ENCODE assay signal across 8 cellular contexts in genomic region chr16:28623172-28623711, GRCh38. TPM values are rescaled to one million over a fixed set of nuclear protein-coding genes. Genes with fewer than 3 reads are reported as not detected.
DNase-seq lines count a peak whose midpoint lies in the region; ATAC-seq and TF ChIP-seq lines count a peak whose summit lies in the region.

No MANE protein-coding gene starts in this region.

- peaks cover 0 to 6% (median 2%) of the 10 kb centered on the region in 3 donors for H3K4me1 ChIP-seq in skeletal muscle tissue (ENCODE audit: control insufficient read depth in 3 of 3, insufficient read depth in 3 of 3, low read length in 3 of 3)

- no peaks in the 10 kb centered on the region for H3K9me3 ChIP-seq in skeletal muscle tissue (ENCODE audit: control insufficient read depth in 3 of 3, low read length in 3 of 3)

- H3K36me3 ChIP-seq in skeletal muscle tissue (ENCODE audit: control insufficient read depth in 3 of 3, insufficient read depth in 3 of 3, low read length in 3 of 3), result no peaks in the 10 kb centered on the region

- H3K9ac ChIP-seq in skeletal muscle tissue (ENCODE audit: low read depth in 1 of 3, low read length in 3 of 3), result peak overlapping the region in 1 of 3 donors; percentile 79

- TF ChIP-seq CTCF in fibroblast of villous mesenchyme (IDR thresholded peaks at IDR 0.05; ENCODE audit: insufficient read depth, low read depth, low read length), result no peak
- TF ChIP-seq CTCF in GM10248 (IDR thresholded peaks at IDR 0.05; ENCODE audit: control extremely low read depth, extremely low read depth, low read depth, missing control alignments), result no peak

- ATAC-seq in activated T-cell treated with anti-CD3 and anti-CD28 coated beads, Interleukin-2, amount 50 U/mL, for 4 hours, result peak; percentile 96
- ATAC-seq in HG02623 (IDR thresholded peaks at IDR 0.05; ENCODE audit: unreplicated experiment), result no peak

- peak; percentile 45 for TF ChIP-seq POLR2A in GM18951 (IDR thresholded peaks at IDR 0.05; ENCODE audit: extremely low read depth, insufficient read depth, insufficient read length)

- H3K4me1 Mint-ChIP-seq in activated T-cell treated with anti-CD3 and anti-CD28 coated beads, Interleukin-2, amount 50 U/mL, for 4 hours (ENCODE audit: low read depth), result peaks cover 20% of the 10 kb centered on the region

- H3K27me3 ChIP-seq in skeletal muscle tissue (ENCODE audit: control insufficient read depth in 3 of 3, insufficient read depth in 3 of 3, low read length in 3 of 3), result no peaks in the 10 kb centered on the region

- no peaks in the 10 kb centered on the region for H3K27me3 Mint-ChIP-seq in activated T-cell treated with anti-CD3 and anti-CD28 coated beads, Interleukin-2, amount 50 U/mL, for 4 hours (ENCODE audit: low read depth)

- H3K27ac ChIP-seq in skeletal muscle tissue (ENCODE audit: low read depth, low read length), result no peak overlapping the region

- in situ Hi-C loops in GM18951 (cut with MboI; ENCODE audit: low sequenced_read_pairs, unreplicated experiment), result no loop called here

- H3K4me3 ChIP-seq in fibroblast of villous mesenchyme (ENCODE audit: low read depth, low read length), result peak overlapping the region; percentile 15
- peak overlapping the region; percentile 46 to 72 (median 69) for H3K4me3 ChIP-seq in skeletal muscle tissue (ENCODE audit: low read length in 3 of 3)

- H3K9me3 Mint-ChIP-seq in activated T-cell treated with anti-CD3 and anti-CD28 coated beads, Interleukin-2, amount 50 U/mL, for 4 hours, result no peaks in the 10 kb centered on the region

- POLR2A ChIA-PET in GM10248 (lab: Yijun Ruan, JAX), result no interaction called here

- DNase-seq in NCI-H774 (lab: John Stamatoyannopoulos, UW) (peak; percentile 84), fibroblast of villous mesenchyme (ENCODE audit: low read depth) (no peak), GM10248 (ENCODE audit: extremely low spot score) (no peak), cerebellar nuclear complex (lab: John Stamatoyannopoulos, UW) (no peak)
- DNase-seq in activated T-cell treated with anti-CD3 and anti-CD28 coated beads, Interleukin-2, amount 50 U/mL, for 4 hours, result peak; percentile 60

- no peaks in the 10 kb centered on the region for H3K36me3 Mint-ChIP-seq in activated T-cell treated with anti-CD3 and anti-CD28 coated beads, Interleukin-2, amount 50 U/mL, for 4 hours (ENCODE audit: insufficient read depth)

- CTCF ChIA-PET in GM10248 (lab: Yijun Ruan, JAX), result interaction anchor here (0.8 kb wide), 1 partner anchor 13 kb away, joined by 5 read pairs; the partner anchor contains the start of gene SULT1A1

- peak overlapping the region; percentile 86 for H3K4me3 Mint-ChIP-seq in activated T-cell treated with anti-CD3 and anti-CD28 coated beads, Interleukin-2, amount 50 U/mL, for 4 hours

RNA-seq across cellular contexts. Expression of gene SULT1A1, which starts 13.4 kb away (rescaled TPM):
- total RNA-seq in activated T-cell treated with anti-CD3 and anti-CD28 coated beads, Interleukin-2, amount 50 U/mL, for 4 hours, result 1 to 10 TPM; 4.8 to 5.5 (median 5.0) TPM
- total RNA-seq in fibroblast of villous mesenchyme, result under 0.01 and 1.6 TPM in 2 replicates
- total RNA-seq in skeletal muscle tissue, result 2.6 TPM

RNA-seq across cellular contexts. Expression of gene NPIPB8, which starts 14.6 kb away (rescaled TPM):
- under 1 TPM in 1 of 3 donors, not detected in 2; 0.26 TPM for total RNA-seq in activated T-cell treated with anti-CD3 and anti-CD28 coated beads, Interleukin-2, amount 50 U/mL, for 4 hours
- total RNA-seq in fibroblast of villous mesenchyme, result 0.86 TPM in 1 of 2 replicates, not detected in the other
- not detected for total RNA-seq in skeletal muscle tissue

RNA-seq across cellular contexts. Expression of gene SULT1A2, which starts 26.4 kb away (rescaled TPM):
- not detected for total RNA-seq in activated T-cell treated with anti-CD3 and anti-CD28 coated beads, Interleukin-2, amount 50 U/mL, for 4 hours
- total RNA-seq in fibroblast of villous mesenchyme, result under 0.01 TPM in 1 of 2 replicates, not detected in the other
- total RNA-seq in skeletal muscle tissue, result 0.52 TPM

Comparison
In these comparisons a context has a peak if more than half of its experiments do, and no peak if none do; other contexts are left out.
1. DNase-seq: peak in NCI-H774 (single experiment) and activated T-cell treated with anti-CD3 and anti-CD28 coated beads, Interleukin-2, amount 50 U/mL, for 4 hours (single experiment); none in fibroblast of villous mesenchyme (single experiment), GM10248 (single experiment) and cerebellar nuclear complex (0 of 2).